Comparison of ENCODE assay signal across 8 cellular contexts in the genomic region with DNA sequence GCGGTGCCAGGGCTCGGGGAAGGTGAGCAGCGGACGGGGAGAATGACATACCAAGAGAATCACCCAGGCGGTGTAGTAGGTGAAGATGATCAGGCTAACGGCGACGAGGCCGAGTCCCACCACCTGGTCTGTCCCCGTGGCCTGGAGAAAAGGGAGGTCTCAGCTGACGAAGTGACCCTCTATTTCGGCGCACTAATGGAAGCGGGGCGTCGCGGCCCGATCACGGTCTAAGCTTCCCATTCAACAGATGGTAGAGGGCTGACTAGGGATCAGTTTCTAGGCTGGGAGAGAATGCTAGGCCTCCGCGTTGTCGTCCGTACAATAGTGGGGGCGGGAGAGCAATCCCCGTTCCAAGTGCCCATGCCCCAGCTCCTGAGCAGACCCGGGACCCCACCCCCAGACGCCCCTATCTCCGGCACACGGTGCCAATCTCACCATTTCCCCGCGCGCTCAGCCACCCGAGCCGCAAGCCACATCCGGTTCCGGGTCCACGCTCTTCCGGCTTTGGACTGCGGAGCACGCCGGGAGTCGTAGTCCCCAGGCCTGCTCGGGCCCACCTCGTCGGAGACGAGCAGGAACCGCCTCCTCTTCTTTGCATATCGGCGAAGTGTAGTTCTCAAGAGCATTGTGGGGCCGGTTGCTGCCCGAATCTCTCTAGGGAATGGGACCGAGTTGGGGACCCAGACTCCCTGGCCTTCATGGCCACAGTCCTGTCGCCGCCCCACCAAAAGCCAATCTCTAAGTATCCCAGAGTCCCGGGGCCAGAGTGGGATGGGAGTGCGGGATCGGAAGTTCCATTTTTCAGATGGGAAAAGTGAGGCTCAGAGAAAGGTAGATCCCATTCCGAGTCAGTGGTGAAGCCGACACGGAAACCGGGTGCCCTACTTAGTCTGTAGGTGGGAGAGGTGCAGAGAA. TPM values are rescaled to one million over a fixed set of nuclear protein-coding genes. Genes with fewer than 3 reads are reported as not detected.
DNase-seq lines count a peak whose midpoint lies in the region; ATAC-seq and TF ChIP-seq lines count a peak whose summit lies in the region.

A gene with protein sequence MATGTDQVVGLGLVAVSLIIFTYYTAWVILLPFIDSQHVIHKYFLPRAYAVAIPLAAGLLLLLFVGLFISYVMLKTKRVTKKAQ (minus strand): TSS at position 472 of the 915 bp plus-strand sequence. CDS start 34 bp downstream, at position 438.

- peak within 1 kb of the TSS; percentile 74 for H3K27ac ChIP-seq in CD4-positive, CD25-positive, alpha-beta regulatory T cell (ENCODE audit: insufficient read depth, low read length, poor library complexity, severe bottlenecking)
- H3K27ac ChIP-seq in endodermal cell (ENCODE audit: low read depth, low read length) (no peak within 1 kb of the TSS), mesendoderm (ENCODE audit: low read depth, low read length) (peak within 1 kb of the TSS; percentile 9)

- H3K4me2 ChIP-seq in mesendoderm (ENCODE audit: low read length), result peak within 1 kb of the TSS; percentile 96

- no peak within 1 kb of the TSS for H2BK15ac ChIP-seq in mesendoderm (replicated peaks; ENCODE audit: low read depth)

- peaks cover 5% of the 10 kb centered on the region for H3K36me3 Mint-ChIP-seq in CD4-positive, CD25-positive, alpha-beta regulatory T cell
- H3K36me3 Mint-ChIP-seq in endodermal cell (ENCODE audit: low read depth), result peaks cover 13% of the 10 kb centered on the region

- H3K4me1 Mint-ChIP-seq in CD4-positive, CD25-positive, alpha-beta regulatory T cell, result peaks cover 4 to 59% (median 29%) of the 10 kb centered on the region in 4 donors
- H3K4me1 Mint-ChIP-seq in endodermal cell, result peaks cover 18% of the 10 kb centered on the region

- no peaks in the 10 kb centered on the region for H3K9me3 Mint-ChIP-seq in CD4-positive, CD25-positive, alpha-beta regulatory T cell
- no peaks in the 10 kb centered on the region for H3K9me3 Mint-ChIP-seq in endodermal cell

- H3K27ac Mint-ChIP-seq in CD4-positive, CD25-positive, alpha-beta regulatory T cell, result peak within 1 kb of the TSS; percentile 93 to 97 (median 97)
- peak within 1 kb of the TSS; percentile 97 for H3K27ac Mint-ChIP-seq in endodermal cell

- peak within 1 kb of the TSS; percentile 81 for H3K4me3 ChIP-seq in CD4-positive, CD25-positive, alpha-beta regulatory T cell (ENCODE audit: low read depth, low read length)
- peak within 1 kb of the TSS; percentile 91 for H3K4me3 ChIP-seq in endodermal cell (ENCODE audit: low read length)
- peak within 1 kb of the TSS; percentile 71 for H3K4me3 ChIP-seq in mesendoderm (ENCODE audit: low read length)

- H3K27me3 Mint-ChIP-seq in CD4-positive, CD25-positive, alpha-beta regulatory T cell, result peaks cover 7% of the 10 kb centered on the region
- H3K27me3 Mint-ChIP-seq in endodermal cell (ENCODE audit: insufficient read depth), result peaks cover 2% of the 10 kb centered on the region

- 8 to 11% methylated on average over 45 to 61 of the region's 61 CpGs for WGBS in endodermal cell (ENCODE audit: insufficient coverage in 1 of 2, insufficient read length in 1 of 2), 2 experiments
- WGBS in mesendoderm (ENCODE audit: extremely low coverage, insufficient coverage, low lambda C conversion rate), result no CpG with 5 or more reads among the region's 61 CpGs

- H3K9ac ChIP-seq in endodermal cell (ENCODE audit: extremely low read depth, low read length, poor library complexity, severe bottlenecking) (peak within 1 kb of the TSS; percentile 68), mesendoderm (ENCODE audit: low read length) (peak within 1 kb of the TSS; percentile 85)

- H4K5ac ChIP-seq in mesendoderm (ENCODE audit: low read length), result no peak within 1 kb of the TSS

- no peaks in the 10 kb centered on the region for H3K27me3 ChIP-seq in CD4-positive, CD25-positive, alpha-beta regulatory T cell (ENCODE audit: control insufficient read depth, insufficient read depth, low read length)
- H3K27me3 ChIP-seq in endodermal cell (ENCODE audit: control insufficient read depth, insufficient read depth, low read length, poor library complexity, severe bottlenecking) (no peaks in the 10 kb centered on the region), mesendoderm (ENCODE audit: insufficient read depth, low read length, poor library complexity) (no peaks in the 10 kb centered on the region)

- peak within 1 kb of the TSS; percentile 92 to 98 (median 96) for H3K4me3 Mint-ChIP-seq in CD4-positive, CD25-positive, alpha-beta regulatory T cell
- H3K4me3 Mint-ChIP-seq in endodermal cell, result peak within 1 kb of the TSS; percentile 95

- no peaks in the 10 kb centered on the region for H3K9me3 ChIP-seq in CD4-positive, CD25-positive, alpha-beta regulatory T cell (ENCODE audit: control insufficient read depth in 2 of 2, low read length in 2 of 2)
- no peaks in the 10 kb centered on the region for H3K9me3 ChIP-seq in endodermal cell (ENCODE audit: control insufficient read depth, low read length)

- H3K79me2 ChIP-seq in mesendoderm (ENCODE audit: control insufficient read depth, insufficient read depth, low read length), result peaks cover 8% of the 10 kb centered on the region

- no peak within 1 kb of the TSS for H3K23ac ChIP-seq in mesendoderm (ENCODE audit: low read length)

- no peak within 1 kb of the TSS for H4K8ac ChIP-seq in mesendoderm (ENCODE audit: low read depth, low read length)

- H3K4ac ChIP-seq in mesendoderm (ENCODE audit: low read depth, low read length), result peak within 1 kb of the TSS; percentile 67

- H3K56ac ChIP-seq in mesendoderm (ENCODE audit: low read length), result peak within 1 kb of the TSS; percentile 86

- H2BK120ac ChIP-seq in mesendoderm (ENCODE audit: low read depth, low read length), result no peak within 1 kb of the TSS

- peak; percentile 92 for ATAC-seq in CD4-positive, CD25-positive, alpha-beta regulatory T cell (ENCODE audit: low read depth in 2 of 2)
- ATAC-seq in GM19395 (IDR thresholded peaks at IDR 0.05; ENCODE audit: unreplicated experiment) (peak; percentile 86), HG03558 (IDR thresholded peaks at IDR 0.05; ENCODE audit: extremely low read depth, unreplicated experiment) (peak; percentile 61)

- no peak for TF ChIP-seq CTCF in endodermal cell (conservative IDR thresholded peaks at IDR 0.05)

- peak within 1 kb of the TSS; percentile 12 for H2AK5ac ChIP-seq in mesendoderm (ENCODE audit: low read length)

- H3K4me1 ChIP-seq in CD4-positive, CD25-positive, alpha-beta regulatory T cell (ENCODE audit: control insufficient read depth, insufficient read depth, low read length, poor library complexity, severe bottlenecking), result peaks cover 31% of the 10 kb centered on the region
- H3K4me1 ChIP-seq in endodermal cell (ENCODE audit: control insufficient read depth, insufficient read depth, low read length), result no peaks in the 10 kb centered on the region
- peaks cover 5% of the 10 kb centered on the region for H3K4me1 ChIP-seq in mesendoderm (ENCODE audit: control insufficient read depth, low read depth, low read length)

- H3K79me1 ChIP-seq in mesendoderm (ENCODE audit: low read length), result peaks cover 19% of the 10 kb centered on the region

- no peak within 1 kb of the TSS for H2BK5ac ChIP-seq in mesendoderm (ENCODE audit: low read length)

- DNase-seq in CD4-positive, CD25-positive, alpha-beta regulatory T cell, result peak; percentile 82 to 95 (median 89)
- DNase-seq in NOMO-1 treated with DMSO at 0.1 percent for 48 hours (lab: John Stamatoyannopoulos, UW; ENCODE audit: unreplicated experiment) (peak; percentile 87), endodermal cell (peak; percentile 94), mesendoderm (peak; percentile 96)
- DNase-seq in activated CD8-positive, alpha-beta memory T cell treated with anti-CD3 and anti-CD28 coated beads for 48 hours (ENCODE audit: low read depth in 2 of 3, low spot score in 2 of 3), result peak in 2 of 3 experiments; percentile 67 to 72
- peak; percentile 71 for DNase-seq in stimulated activated CD8-positive, alpha-beta memory T cell treated with anti-CD3 and anti-CD28 coated beads, Interleukin-12 subunit alpha, Interleukin-12 subunit beta, amount 100 ng/mL, for 24 hours (ENCODE audit: extremely low read depth)

- H3K18ac ChIP-seq in mesendoderm (ENCODE audit: low read length), result peak within 1 kb of the TSS; percentile 31

- peaks cover 29% of the 10 kb centered on the region for H3K36me3 ChIP-seq in CD4-positive, CD25-positive, alpha-beta regulatory T cell (ENCODE audit: control insufficient read depth, insufficient read depth, low read length)
- H3K36me3 ChIP-seq in endodermal cell (ENCODE audit: control insufficient read depth, insufficient read depth, low read length) (peaks cover 25% of the 10 kb centered on the region), mesendoderm (ENCODE audit: control insufficient read depth, insufficient read depth, low read length) (peaks cover 3% of the 10 kb centered on the region)

RNA-seq across cellular contexts. Expression of the gene that starts here (rescaled TPM):
- 35.7 TPM for total RNA-seq in CD4-positive, CD25-positive, alpha-beta regulatory T cell
- 10 to 100 TPM; 27.5 to 30.6 (median 29.7) TPM for polyA plus RNA-seq in CD4-positive, CD25-positive, alpha-beta regulatory T cell
- total RNA-seq in endodermal cell, result 10 to 100 TPM; 45.7 TPM
- polyA plus RNA-seq in endodermal cell (2013, experiment 1 of 2), result 39.5 TPM
- polyA plus RNA-seq in endodermal cell (2013, experiment 2 of 2), result 35.1 TPM
- 31.9 TPM for polyA plus RNA-seq in mesendoderm (2013, experiment 1 of 2)
- 33.2 TPM for polyA plus RNA-seq in mesendoderm (2013, experiment 2 of 2)
